ENCODE assay signal across 8 cellular contexts in the genomic region with DNA sequence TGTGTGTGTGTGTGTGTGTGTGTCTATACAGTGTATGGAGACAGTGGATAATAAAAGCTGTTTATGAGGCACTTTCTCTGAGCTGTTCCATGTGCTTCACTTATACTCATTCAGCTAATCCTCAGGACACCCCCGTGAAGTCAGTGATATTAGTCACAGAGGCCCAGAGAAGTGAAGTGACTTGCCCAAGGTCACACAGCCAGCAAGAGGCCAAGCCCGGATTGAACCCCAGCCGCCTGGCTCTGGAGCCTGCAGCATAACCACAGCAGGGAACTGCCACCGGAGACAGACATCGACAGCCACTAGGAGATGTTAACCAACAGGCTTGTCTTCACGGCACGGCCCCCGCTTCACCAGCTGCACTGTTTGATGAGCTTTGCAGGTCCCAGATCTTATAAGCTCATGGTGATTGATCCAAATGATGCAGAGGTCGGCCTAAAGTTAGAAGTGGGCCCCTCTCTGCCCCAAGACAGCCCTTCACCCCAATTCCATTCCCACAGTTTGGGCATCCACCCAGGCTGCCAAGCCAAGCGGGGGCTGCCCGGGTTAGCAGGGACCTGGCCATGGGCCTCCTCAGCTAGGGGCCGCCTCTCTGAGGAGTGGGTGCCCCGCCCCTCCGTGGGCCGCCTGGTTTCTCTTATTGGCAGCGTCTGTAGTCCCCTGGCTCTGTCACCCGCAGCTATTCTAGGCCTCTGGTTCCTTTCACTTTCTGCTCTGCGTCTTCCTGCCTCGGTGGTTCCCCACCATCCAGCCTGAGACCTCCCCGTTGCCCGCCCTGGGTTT. TPM values are rescaled to one million over a fixed set of nuclear protein-coding genes. Genes with fewer than 3 reads are reported as not detected.
DNase-seq lines count a peak whose midpoint lies in the region; ATAC-seq and TF ChIP-seq lines count a peak whose summit lies in the region.

No MANE protein-coding gene starts in this region.

- H3K4me1 ChIP-seq in skeletal muscle satellite cell (ENCODE audit: control insufficient read depth, insufficient read depth, low read length), result peaks cover 7% of the 10 kb centered on the region
- no peaks in the 10 kb centered on the region for H3K4me1 ChIP-seq in hepatocyte (ENCODE audit: insufficient read depth)

- no peaks in the 10 kb centered on the region for H3F3A ChIP-seq in SU-DHL-6 (ENCODE audit: insufficient read depth)

- H4K20me1 ChIP-seq in SU-DHL-6 (ENCODE audit: low read depth, low read length) (no peaks in the 10 kb centered on the region), hepatocyte (ENCODE audit: insufficient read depth, poor library complexity, severe bottlenecking) (no peaks in the 10 kb centered on the region)

- DNase-seq in activated naive CD8-positive, alpha-beta T cell treated with anti-CD3 and anti-CD28 coated beads, Interleukin-2, amount 50 U/mL, for 16 hours (ENCODE audit: low read depth, low spot score), result peak; percentile 63
- DNase-seq in hepatocyte (ENCODE audit: low spot score) (no peak), H7 (no peak), middle frontal gyrus (ENCODE audit: extremely low spot score, low spot score) (no peak)

- H3K79me2 ChIP-seq in SU-DHL-6 (ENCODE audit: insufficient read depth, low read length), result no peaks in the 10 kb centered on the region
- no peaks in the 10 kb centered on the region for H3K79me2 ChIP-seq in hepatocyte

- H3K4me3 ChIP-seq in SU-DHL-6 (ENCODE audit: insufficient read depth, low read length, poor library complexity, severe bottlenecking) (no peak overlapping the region), skeletal muscle satellite cell (ENCODE audit: low read length) (no peak overlapping the region), hepatocyte (no peak overlapping the region), H7 (ENCODE audit: insufficient read depth, low read depth, low read length) (no peak overlapping the region)

- no peaks in the 10 kb centered on the region for H3K9me3 ChIP-seq in SU-DHL-6 (ENCODE audit: insufficient read depth, low read length)
- H3K9me3 ChIP-seq in skeletal muscle satellite cell (replicated peaks; ENCODE audit: low read length), result no peaks in the 10 kb centered on the region
- no peaks in the 10 kb centered on the region for H3K9me3 ChIP-seq in hepatocyte (ENCODE audit: low read depth)

- ATAC-seq in GM18499 (IDR thresholded peaks at IDR 0.05; ENCODE audit: insufficient read depth, unreplicated experiment) (peak; percentile 75), HG02852 (IDR thresholded peaks at IDR 0.05; ENCODE audit: unreplicated experiment) (peak; percentile 93)

- H3K36me3 ChIP-seq in SU-DHL-6 (ENCODE audit: low read length), result no peaks in the 10 kb centered on the region
- no peaks in the 10 kb centered on the region for H3K36me3 ChIP-seq in skeletal muscle satellite cell (ENCODE audit: insufficient read depth, low read length)
- no peaks in the 10 kb centered on the region for H3K36me3 ChIP-seq in hepatocyte (replicated peaks; ENCODE audit: insufficient read depth, low read depth)
- no peaks in the 10 kb centered on the region for H3K36me3 ChIP-seq in H7 (replicated peaks; ENCODE audit: control insufficient read depth, insufficient read depth, low read length)

- WGBS in hepatocyte (ENCODE audit: low lambda C conversion rate, missing lambda C conversion rate), result 84% methylated on average over 20 of the region's 21 CpGs

- TF ChIP-seq CTCF in SU-DHL-6 (IDR thresholded peaks at IDR 0.05; ENCODE audit: insufficient read depth, low read length, poor library complexity, severe bottlenecking) (no peak), hepatocyte (IDR thresholded peaks at IDR 0.05; ENCODE audit: poor library complexity) (no peak)

- peak overlapping the region; percentile 16 for H3K4me2 ChIP-seq in SU-DHL-6 (ENCODE audit: low read depth, low read length, poor library complexity, severe bottlenecking)
- H3K4me2 ChIP-seq in skeletal muscle satellite cell (ENCODE audit: low read length), result peak overlapping the region; percentile 68
- H3K4me2 ChIP-seq in hepatocyte, result no peak overlapping the region

- H3K27me3 ChIP-seq in SU-DHL-6 (ENCODE audit: low read length) (no peaks in the 10 kb centered on the region), skeletal muscle satellite cell (ENCODE audit: control insufficient read depth, insufficient read depth, low read length) (no peaks in the 10 kb centered on the region), hepatocyte (no peaks in the 10 kb centered on the region), H7 (ENCODE audit: control insufficient read depth, insufficient read depth, low read length) (no peaks in the 10 kb centered on the region)

- no peak overlapping the region for H2AFZ ChIP-seq in SU-DHL-6 (ENCODE audit: low read depth, low read length, severe bottlenecking)
- no peak overlapping the region for H2AFZ ChIP-seq in hepatocyte

- no peak overlapping the region for H3K27ac ChIP-seq in SU-DHL-6 (ENCODE audit: low read depth, low read length)
- no peak overlapping the region for H3K27ac ChIP-seq in hepatocyte

- H3K9me2 ChIP-seq in SU-DHL-6 (replicated peaks; ENCODE audit: insufficient read depth, low read length) (no peaks in the 10 kb centered on the region), hepatocyte (replicated peaks; ENCODE audit: insufficient read depth) (no peaks in the 10 kb centered on the region)

- no peak overlapping the region for H3K9ac ChIP-seq in SU-DHL-6 (ENCODE audit: low read length)
- H3K9ac ChIP-seq in skeletal muscle satellite cell (ENCODE audit: low read depth, low read length), result no peak overlapping the region

RNA-seq across cellular contexts. Expression of gene SOCS1, which starts 30.9 kb away (rescaled TPM):
- 0.25 and 1.1 TPM in 2 replicates for total RNA-seq in skeletal muscle satellite cell (2012; rRNA removed)
- 9.0 and 13.1 TPM in 2 replicates for total RNA-seq in hepatocyte
- 18.6 and 33.5 TPM in 2 replicates for polyA plus RNA-seq in hepatocyte
- 16.3 and 16.4 TPM in 2 replicates for total RNA-seq in H7 (2014; rRNA removed; shearing (Covaris generic))

RNA-seq across cellular contexts. Expression of gene TNP2, which starts 44.0 kb away (rescaled TPM):
- not detected in 2 replicates for total RNA-seq in skeletal muscle satellite cell (2012; rRNA removed)
- total RNA-seq in hepatocyte, result not detected in 2 replicates
- polyA plus RNA-seq in hepatocyte, result not detected in 2 replicates
- not detected in 2 replicates for total RNA-seq in H7 (2014; rRNA removed; shearing (Covaris generic))

RNA-seq across cellular contexts. Expression of gene PRM3, which starts 48.3 kb away (rescaled TPM):
- not detected in 2 replicates for total RNA-seq in skeletal muscle satellite cell (2012; rRNA removed)
- total RNA-seq in hepatocyte, result not detected in 2 replicates
- not detected in 2 replicates for polyA plus RNA-seq in hepatocyte
- not detected in 2 replicates for total RNA-seq in H7 (2014; rRNA removed; shearing (Covaris generic))

RNA-seq across cellular contexts. Expression of gene PRM2, which starts 51.2 kb away (rescaled TPM):
- total RNA-seq in skeletal muscle satellite cell (2012; rRNA removed), result not detected in 2 replicates
- not detected in 2 replicates for total RNA-seq in hepatocyte
- polyA plus RNA-seq in hepatocyte, result not detected in 2 replicates
- not detected in 2 replicates for total RNA-seq in H7 (2014; rRNA removed; shearing (Covaris generic))

RNA-seq across cellular contexts. Expression of gene PRM1, which starts 56.0 kb away (rescaled TPM):
- total RNA-seq in skeletal muscle satellite cell (2012; rRNA removed), result not detected in 2 replicates
- total RNA-seq in hepatocyte, result not detected in 2 replicates
- not detected in 2 replicates for polyA plus RNA-seq in hepatocyte
- not detected in 2 replicates for total RNA-seq in H7 (2014; rRNA removed; shearing (Covaris generic))
